ENCODE assay signal across 8 cellular contexts in the genomic region with DNA sequence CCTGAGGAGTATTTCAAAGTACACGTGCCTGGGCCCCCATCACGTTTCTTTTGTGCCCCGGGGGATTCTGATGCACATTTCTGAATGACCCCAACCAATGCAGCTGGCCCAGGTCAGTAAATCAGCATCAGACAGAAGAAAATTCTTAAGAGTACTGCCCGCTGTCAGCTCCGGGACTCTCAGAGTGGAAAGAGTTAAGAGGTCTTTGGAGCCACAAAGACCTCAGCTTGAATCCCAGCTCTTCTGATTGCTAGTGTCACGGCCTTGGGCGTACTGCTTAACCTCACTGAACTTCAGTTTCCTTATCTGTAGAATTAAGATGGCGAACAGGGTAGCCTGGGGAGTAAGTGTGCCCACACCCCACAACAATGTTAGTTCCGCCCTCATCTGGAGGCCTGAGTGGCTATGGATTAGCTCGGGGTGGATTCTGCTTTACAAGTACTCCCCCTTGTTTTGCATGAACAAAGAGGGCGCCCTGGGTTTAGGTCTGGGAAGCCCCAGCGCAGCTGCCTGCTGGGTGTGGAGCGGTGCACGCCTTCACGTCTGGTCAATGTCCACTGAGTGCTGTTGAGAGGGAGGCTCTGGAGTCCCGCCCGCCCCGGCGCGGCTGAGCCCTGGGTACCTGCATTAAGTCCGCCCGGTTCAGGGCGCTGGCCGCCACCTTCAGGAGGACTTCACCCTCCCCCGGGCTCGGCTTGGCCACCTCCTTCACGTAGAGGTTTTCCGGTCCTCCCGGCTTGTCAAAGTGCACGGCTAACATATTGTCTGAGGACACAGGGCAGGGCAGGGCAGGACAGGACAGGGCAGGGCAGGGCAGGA. TPM values are rescaled to one million over a fixed set of nuclear protein-coding genes. Genes with fewer than 3 reads are reported as not detected.
DNase-seq lines count a peak whose midpoint lies in the region; ATAC-seq, FAIRE-seq and TF ChIP-seq lines count a peak whose summit lies in the region.

No MANE protein-coding gene starts in this region.

- peak overlapping the region; percentile 74 to 96 for H4K8ac ChIP-seq in IMR-90 (ENCODE audit: low read depth in 2 of 2, low read length in 2 of 2)

- peak overlapping the region; percentile 89 for H3K27ac ChIP-seq in IMR-90 (ENCODE audit: insufficient read depth, low read length)
- H3K27ac ChIP-seq in breast epithelium: peak overlapping the region; percentile 84 to 93
- H3K27ac ChIP-seq in kidney (ENCODE audit: low read depth in 2 of 2, low read length in 2 of 2): peak overlapping the region; percentile 78 to 94

- H3K4me1 ChIP-seq in IMR-90 (ENCODE audit: control insufficient read depth, insufficient read depth, low read length) (peaks cover 4% of the 10 kb centered on the region; the same call in 1 of the 2 replicates), breast epithelium (peaks cover 0 to 5% of the 10 kb centered on the region in 2 donors), kidney (ENCODE audit: control insufficient read depth in 1 of 2, insufficient read depth in 1 of 2, low read depth in 1 of 2, low read length in 2 of 2) (peaks cover 0 to 13% of the 10 kb centered on the region in 2 donors)

- H2BK5ac ChIP-seq in IMR-90 (ENCODE audit: low read depth, low read length, poor library complexity, severe bottlenecking): peak overlapping the region; percentile 81

- H2AK5ac ChIP-seq in IMR-90 (ENCODE audit: low read depth, low read length): peak overlapping the region; percentile 91

- H3K36me3 ChIP-seq in IMR-90 (ENCODE audit: control insufficient read depth, insufficient read depth, low read length): peaks cover 18% of the 10 kb centered on the region
- no peaks in the 10 kb centered on the region for H3K36me3 ChIP-seq in breast epithelium
- peaks cover 4 to 9% of the 10 kb centered on the region in 2 donors for H3K36me3 ChIP-seq in kidney (ENCODE audit: control insufficient read depth in 1 of 2, insufficient read depth in 2 of 2, low read length in 2 of 2)

- H3K9ac ChIP-seq in IMR-90 (ENCODE audit: low read depth, low read length) (peak overlapping the region; percentile 69), kidney (ENCODE audit: low read length in 2 of 2) (peak overlapping the region; percentile 58 to 79)

- peak overlapping the region; percentile 99 for H2AFZ ChIP-seq in IMR-90 (replicated peaks; ENCODE audit: low read length, poor library complexity)

- TF ChIP-seq POLR2A in IMR-90 (IDR thresholded peaks at IDR 0.05; ENCODE audit: low read depth, low read length) (no peak), breast epithelium (IDR thresholded peaks at IDR 0.05) (no peak)

- peak overlapping the region; percentile 91 for H4K91ac ChIP-seq in IMR-90 (ENCODE audit: insufficient read depth, low read depth, low read length)

- H4K20me1 ChIP-seq in IMR-90 (ENCODE audit: insufficient read depth, low read length): no peaks in the 10 kb centered on the region

- no peak for FAIRE-seq in kidney (lab: Jason Lieb, UNC)

- TF ChIP-seq RAD21 in IMR-90 (IDR thresholded peaks at IDR 0.05; ENCODE audit: low read length): no peak

- H3K4me1 Mint-ChIP-seq in stimulated activated effector memory CD8-positive, alpha-beta T cell treated with anti-CD3 and anti-CD28 coated beads, Interleukin-12 subunit alpha, Interleukin-12 subunit beta, amount 100 ng/mL, for 72 hours: peaks cover 13% of the 10 kb centered on the region

- peaks cover 29% of the 10 kb centered on the region for H3K36me3 Mint-ChIP-seq in stimulated activated effector memory CD8-positive, alpha-beta T cell treated with anti-CD3 and anti-CD28 coated beads, Interleukin-12 subunit alpha, Interleukin-12 subunit beta, amount 100 ng/mL, for 72 hours

- H3K4me3 Mint-ChIP-seq in stimulated activated effector memory CD8-positive, alpha-beta T cell treated with anti-CD3 and anti-CD28 coated beads, Interleukin-12 subunit alpha, Interleukin-12 subunit beta, amount 100 ng/mL, for 72 hours: peak overlapping the region; percentile 76

- H3K14ac ChIP-seq in IMR-90 (replicated peaks; ENCODE audit: low read depth, low read length): peak overlapping the region; percentile 87

- H3K79me1 ChIP-seq in IMR-90 (ENCODE audit: low read depth in 1 of 2, low read length in 2 of 2): peaks cover 12 to 31% of the 10 kb centered on the region in 2 experiments

- peak overlapping the region; percentile 86 for H3K56ac ChIP-seq in IMR-90 (ENCODE audit: extremely low read depth, insufficient read depth, low read length)

- intact Hi-C loops in IMR-90 (cut with micrococcal nuclease) (loop anchor here (1.0 to 2.0 kb wide), 3 partner anchors 156 to 299 kb away; partner anchors contain the start of gene ATAD2B), breast epithelium (cut with DNase I; ENCODE audit: low total_unique reads) (loop anchor here (5.0 kb wide), 1 partner anchor 1026 kb away; no protein-coding TSS in a partner anchor), kidney (cut with DNase I) (no loop called here)

- CTCF ChIA-PET in IMR-90 (lab: Yijun Ruan, JAX): interaction anchor here (0.7 to 2.0 kb wide), 9 partner anchors 23 to 297 kb away, joined by 3 to 10 read pairs (median 4); partner anchors contain the start of genes ATAD2B and PFN4

- WGBS in IMR-90 (ENCODE audit: extremely low coverage in 2 of 2, insufficient read length in 1 of 2), 2 experiments: 1% methylated on average over 8 of the region's 30 CpGs; no CpG with 5 or more reads in 1 of the 2 experiments

- peak overlapping the region; percentile 99 for H2AK9ac ChIP-seq in IMR-90 (replicated peaks; ENCODE audit: low read depth, low read length, poor library complexity)

- dilution Hi-C loops in IMR-90 (cut with HindIII; ENCODE audit: low sequenced_read_pairs, unreplicated experiment): no loop called here

- no peaks in the 10 kb centered on the region for H3K27me3 ChIP-seq in IMR-90 (ENCODE audit: control insufficient read depth, insufficient read depth, low read length)
- H3K27me3 ChIP-seq in breast epithelium: no peaks in the 10 kb centered on the region

- peak overlapping the region; percentile 80 for H3K4me2 ChIP-seq in IMR-90 (ENCODE audit: low read depth, low read length)

- in situ Hi-C loops in IMR-90 (cut with MboI; ENCODE audit: low sequenced_read_pairs): no loop called here

- peak; percentile 40 for DNase-seq in activated gamma-delta T cell (lab: John Stamatoyannopoulos, UW)
- no peak for DNase-seq in activated gamma-delta T cell treated with Interleukin-2 at 50 U/mL for 16 hours
- DNase-seq in IMR-90: peak; percentile 79
- no peak for DNase-seq in breast epithelium (ENCODE audit: low spot score in 2 of 2)
- peak; percentile 97 for DNase-seq in kidney
- no peak for DNase-seq in stimulated activated effector memory CD8-positive, alpha-beta T cell treated with anti-CD3 and anti-CD28 coated beads, Interleukin-12 subunit alpha, Interleukin-12 subunit beta, amount 100 ng/mL, for 72 hours (ENCODE audit: low spot score in 2 of 2)

- peak overlapping the region; percentile 45 for H3K27ac Mint-ChIP-seq in stimulated activated effector memory CD8-positive, alpha-beta T cell treated with anti-CD3 and anti-CD28 coated beads, Interleukin-12 subunit alpha, Interleukin-12 subunit beta, amount 100 ng/mL, for 72 hours

- peak overlapping the region; percentile 70 for H3K23ac ChIP-seq in IMR-90 (ENCODE audit: low read depth, low read length)

- POLR2A ChIA-PET in IMR-90 (lab: Charles Lee; ENCODE audit: unreplicated experiment): interaction anchor here (0.6 to 1.0 kb wide), 3 partner anchors 25 to 878 kb away, joined by 3 to 7 read pairs (median 3); partner anchors contain the start of genes FAM228B and PFN4

- peak overlapping the region; percentile 43 for H3K18ac ChIP-seq in IMR-90 (ENCODE audit: low read depth, low read length)

- peaks cover 11% of the 10 kb centered on the region for H3K9me1 ChIP-seq in IMR-90 (ENCODE audit: insufficient read depth, low read length)

- TF ChIP-seq CTCF in IMR-90 (conservative IDR thresholded peaks at IDR 0.05; ENCODE audit: low read depth, low read length) (no peak), breast epithelium (IDR thresholded peaks at IDR 0.05) (no peak), kidney (IDR thresholded peaks at IDR 0.05; ENCODE audit: borderline replicate concordance, extremely low read depth, insufficient read depth) (peak; percentile 11)

- no TSS peak for BruUV-seq in IMR-90 (replicated peaks; lab: Mats Ljungman, UMichigan)

- H4K5ac ChIP-seq in IMR-90 (ENCODE audit: low read depth, low read length): peak overlapping the region; percentile 77

- peak overlapping the region; percentile 97 for H3K4ac ChIP-seq in IMR-90 (ENCODE audit: low read depth, low read length)

- H2BK20ac ChIP-seq in IMR-90 (ENCODE audit: low read depth, low read length): peak overlapping the region; percentile 17; the same call in 1 of the 2 replicates

- H2BK15ac ChIP-seq in IMR-90 (ENCODE audit: low read depth, low read length): peak overlapping the region; percentile 8; the same call in 1 of the 3 replicates

- H3K9me3 Mint-ChIP-seq in stimulated activated effector memory CD8-positive, alpha-beta T cell treated with anti-CD3 and anti-CD28 coated beads, Interleukin-12 subunit alpha, Interleukin-12 subunit beta, amount 100 ng/mL, for 72 hours: no peaks in the 10 kb centered on the region

- H3K4me3 ChIP-seq in IMR-90 (ENCODE audit: insufficient read depth, low read depth, low read length) (peak overlapping the region; percentile 70), breast epithelium (peak overlapping the region; percentile 58 to 71 (median 66)), kidney (ENCODE audit: low read length in 2 of 2) (peak overlapping the region; percentile 71 to 85)

- ATAC-seq in GM21737 (IDR thresholded peaks at IDR 0.05; ENCODE audit: unreplicated experiment) (peak; percentile 77), IMR-90 (ENCODE audit: low read depth) (peak; percentile 52)
- peak; percentile 70 for ATAC-seq in stimulated activated effector memory CD8-positive, alpha-beta T cell treated with anti-CD3 and anti-CD28 coated beads, Interleukin-12 subunit alpha, Interleukin-12 subunit beta, amount 100 ng/mL, for 72 hours

- H3K9me3 ChIP-seq in IMR-90 (ENCODE audit: control insufficient read depth, insufficient read depth, low read length): no peaks in the 10 kb centered on the region
- H3K9me3 ChIP-seq in breast epithelium: no peaks in the 10 kb centered on the region
- H3K9me3 ChIP-seq in kidney (ENCODE audit: control insufficient read depth in 1 of 2, low read length in 2 of 2): no peaks in the 10 kb centered on the region

- H2BK120ac ChIP-seq in IMR-90 (ENCODE audit: low read depth, low read length): peak overlapping the region; percentile 83

RNA-seq across cellular contexts. Expression of gene TP53I3, which starts 0.9 kb away (rescaled TPM):
- total RNA-seq in IMR-90 (2012; rRNA removed): 25.5 and 26.9 TPM in 2 replicates
- 41.8 and 42.2 TPM in 2 replicates for polyA plus RNA-seq in IMR-90 (2012; rRNA removed)
- 19.4 and 32.9 TPM in 2 replicates for polyA plus RNA-seq in IMR-90 (2012; cell fraction: cytosol; rRNA removed)
- polyA plus RNA-seq in IMR-90 (2012; cell fraction: nucleus; rRNA removed; ENCODE audit: low replicate concordance): 88.1 and 140 TPM in 2 replicates
- polyA plus RNA-seq in PFSK-1 (2012; ENCODE audit: insufficient read length, low read depth): 13.9 TPM
- 10 to 100 TPM; 19.2 to 24.3 (median 19.6) TPM for total RNA-seq in breast epithelium
- total RNA-seq in kidney: 45.1 TPM
- 85.0 TPM for polyA plus RNA-seq in kidney (ENCODE audit: insufficient read depth, low read depth, low replicate concordance)

RNA-seq across cellular contexts. Expression of gene SF3B6, which starts 7.7 kb away (rescaled TPM):
- total RNA-seq in IMR-90 (2012; rRNA removed) (143 and 224 TPM in 2 replicates), breast epithelium (100 to 1,000 TPM in 2 of 3 donors, 10 to 100 TPM in 1; 91.7 to 125 (median 110) TPM), kidney (74.8 TPM)
- polyA plus RNA-seq in IMR-90 (2012; rRNA removed) (166 and 191 TPM in 2 replicates), kidney (ENCODE audit: insufficient read depth, low read depth, low replicate concordance) (170 TPM)
- 58.0 and 130 TPM in 2 replicates for polyA plus RNA-seq in IMR-90 (2012; cell fraction: cytosol; rRNA removed)
- polyA plus RNA-seq in IMR-90 (2012; cell fraction: nucleus; rRNA removed; ENCODE audit: low replicate concordance): 14.1 and 76.2 TPM in 2 replicates
- polyA plus RNA-seq in PFSK-1 (2012; ENCODE audit: insufficient read length, low read depth): 104 TPM

RNA-seq across cellular contexts. Expression of gene FKBP1B, which starts 34.2 kb away (rescaled TPM):
- 8.9 and 10.2 TPM in 2 replicates for total RNA-seq in IMR-90 (2012; rRNA removed)
- polyA plus RNA-seq in IMR-90 (2012; rRNA removed): 15.1 and 16.9 TPM in 2 replicates
- polyA plus RNA-seq in IMR-90 (2012; cell fraction: cytosol; rRNA removed): 16.8 and 17.5 TPM in 2 replicates
- 6.8 and 10.6 TPM in 2 replicates for polyA plus RNA-seq in IMR-90 (2012; cell fraction: nucleus; rRNA removed; ENCODE audit: low replicate concordance)
- polyA plus RNA-seq in PFSK-1 (2012; ENCODE audit: insufficient read length, low read depth): 11.7 TPM
- 10 to 100 TPM in 1 of 3 donors, 1 to 10 TPM in 2; 3.2 to 11.0 (median 7.2) TPM for total RNA-seq in breast epithelium
- 11.8 TPM for total RNA-seq in kidney
- polyA plus RNA-seq in kidney (ENCODE audit: insufficient read depth, low read depth, low replicate concordance): 19.8 TPM

RNA-seq across cellular contexts. Expression of gene WDCP, which starts 36.6 kb away (rescaled TPM):
- total RNA-seq in IMR-90 (2012; rRNA removed) (18.6 and 21.7 TPM in 2 replicates), breast epithelium (1 to 10 TPM; 3.4 to 8.3 (median 7.2) TPM), kidney (11.7 TPM)
- polyA plus RNA-seq in IMR-90 (2012; rRNA removed) (5.4 and 6.8 TPM in 2 replicates), kidney (ENCODE audit: insufficient read depth, low read depth, low replicate concordance) (2.9 TPM)
- polyA plus RNA-seq in IMR-90 (2012; cell fraction: cytosol; rRNA removed): 1.9 and 2.9 TPM in 2 replicates
- 2.7 and 9.0 TPM in 2 replicates for polyA plus RNA-seq in IMR-90 (2012; cell fraction: nucleus; rRNA removed; ENCODE audit: low replicate concordance)
- 5.3 TPM for polyA plus RNA-seq in PFSK-1 (2012; ENCODE audit: insufficient read length, low read depth)

RNA-seq across cellular contexts. Expression of gene PFN4, which starts 39.4 kb away (rescaled TPM):
- total RNA-seq in IMR-90 (2012; rRNA removed) (0.28 and 0.36 TPM in 2 replicates), breast epithelium (under 1 TPM in 2 of 3 donors, not detected in 1; 0.44 to 0.96 TPM), kidney (0.79 TPM)
- polyA plus RNA-seq in IMR-90 (2012; rRNA removed) (0.27 and 0.48 TPM in 2 replicates), kidney (ENCODE audit: insufficient read depth, low read depth, low replicate concordance) (2.1 TPM)
- 0.17 and 0.41 TPM in 2 replicates for polyA plus RNA-seq in IMR-90 (2012; cell fraction: cytosol; rRNA removed)
- 0.23 and 0.75 TPM in 2 replicates for polyA plus RNA-seq in IMR-90 (2012; cell fraction: nucleus; rRNA removed; ENCODE audit: low replicate concordance)
- not detected for polyA plus RNA-seq in PFSK-1 (2012; ENCODE audit: insufficient read length, low read depth)

Comparison
In these comparisons a context has a peak if more than half of its experiments do, and no peak if none do; other contexts are left out.
1. DNase-seq: peak in activated gamma-delta T cell (single experiment), IMR-90 (single experiment) and kidney (single experiment); none in activated gamma-delta T cell treated with Interleukin-2 at 50 U/mL for 16 hours (single experiment), breast epithelium (0 of 2) and stimulated activated effector memory CD8-positive, alpha-beta T cell treated with anti-CD3 and anti-CD28 coated beads, Interleukin-12 subunit alpha, Interleukin-12 subunit beta, amount 100 ng/mL, for 72 hours (0 of 2).
2. Peak in every context shown above with its lines, with median percentiles within 50 percentile points of each other: ATAC-seq, H3K27ac ChIP-seq and H3K4me3 ChIP-seq.